In genomic region chrX:13007519-13008188, GRCh38 we compare ENCODE assay signal across 1 cellular context.
TF ChIP-seq lines count a peak whose summit lies in the region.

No MANE protein-coding gene starts in this region.

TF ChIP-seq in WTC11, 78 proteins besides CTCF, POLR2A, EP300 and RAD21 (continued from another document):
- TF ChIP-seq CDX4 (CRISPR knock-in tag; IDR thresholded peaks at IDR 0.05; ENCODE audit: borderline replicate concordance) (no peak), SMAD3 (CRISPR knock-in tag; IDR thresholded peaks at IDR 0.05; ENCODE audit: borderline replicate concordance) (no peak), ZMAT4 (CRISPR knock-in tag; IDR thresholded peaks at IDR 0.05) (no peak)
TF ChIP-seq in WTC11: peak in this region for 0.
